29 cellular contexts compared by ENCODE assay signal in genomic region chr1:56771717-56772116, GRCh38. TPM values are rescaled to one million over a fixed set of nuclear protein-coding genes. Genes with fewer than 3 reads are reported as not detected.
"Had no signal": no experiment of that assay in that cellular context is flagged by ENCODE, and none has a peak within 500 bp of the region (broad histone marks: within the 10 kb centered on the region; RNA-seq: fewer than 3 reads in every experiment).

No MANE protein-coding gene starts in this region.

- ATAC-seq: natural killer cell; psoas muscle; right cardiac atrium; sciatic nerve; stimulated activated naive B cell treated with anti-CD40 and anti-IgM and Interleukin-4, amounts not matched to agents 10 μg/mL and 1 μg/mL and 100 μg/mL, for 72 hours had no signal

- DNase-seq: natural killer cell; occipital lobe; ovary; posterior cingulate gyrus; psoas muscle; right cardiac atrium; spleen; stimulated activated CD4-positive, alpha-beta T cell treated with anti-CD3 and anti-CD28 coated beads, Interleukin-12 subunit alpha, Interleukin-12 subunit beta, amount 100 ng/mL, for 4 hours; stimulated activated CD4-positive, alpha-beta T cell treated with anti-CD3 and anti-CD28 coated beads, Interleukin-1b, Interleukin-23, amount 100 ng/mL, for 48 hours; stimulated activated CD4-positive, alpha-beta T cell treated with anti-CD3 and anti-CD28 coated beads, Interleukin-4, amount 100 ng/mL, for 1 hour; stimulated activated CD4-positive, alpha-beta T cell treated with anti-CD3 and anti-CD28 coated beads, Interleukin-4, amount 100 ng/mL, for 4 hours; stimulated activated CD8-positive, alpha-beta memory T cell treated with anti-CD3 and anti-CD28 coated beads, Interleukin-4, amount 100 ng/mL, for 48 hours; stimulated activated naive B cell treated with anti-CD40 and anti-IgM and Interleukin-4, amounts not matched to agents 10 μg/mL and 1 μg/mL and 100 μg/mL, for 72 hours; stimulated activated naive CD4-positive, alpha-beta T cell treated with Interleukin-2 at 50 U/mL for 16 hours; stomach; thyroid gland; trophoblast cell; upper lobe of left lung had no signal

- H3K4me3 ChIP-seq: neural progenitor cell, ovary, psoas muscle, skin epidermis, smooth muscle cell, spleen, stomach, thoracic aorta, thyroid gland, tibial nerve, upper lobe of left lung, vagina had no signal

- H3K36me3 ChIP-seq: neural progenitor cell, ovary, spleen, stomach, thoracic aorta, thyroid gland, tibial nerve, upper lobe of left lung, vagina had no signal

- H3K27me3 ChIP-seq: neural progenitor cell, ovary, spleen, stomach, thyroid gland, tibial nerve, upper lobe of left lung, vagina had no signal

- H3K9me3 ChIP-seq: ovary, psoas muscle, spleen, stomach, thoracic aorta, thyroid gland, tibial nerve, upper lobe of left lung, vagina had no signal

- H3K4me2 ChIP-seq: neural progenitor cell, smooth muscle cell had no signal

- H3K79me2 ChIP-seq: parathyroid adenoma had no signal

- H2AFZ ChIP-seq: neural progenitor cell, parathyroid adenoma had no signal

- H3K27ac ChIP-seq: neural progenitor cell, ovary, parathyroid adenoma, psoas muscle, skin epidermis, spleen, stomach, thoracic aorta, thyroid gland, tibial nerve, upper lobe of left lung, vagina had no signal

- FAIRE-seq: urothelium cell line had no signal

- H3K4me1 ChIP-seq: parathyroid adenoma, psoas muscle, stomach, thyroid gland, tibial nerve, upper lobe of left lung, vagina had no signal

- H3K9ac ChIP-seq: neural progenitor cell, parathyroid adenoma had no signal

RNA-seq across cellular contexts. Expression of gene FYB2, which starts 47.5 kb away (rescaled TPM):
- total RNA-seq: natural killer cell, osteoblast, sciatic nerve, spleen, subcutaneous adipose tissue, thoracic aorta, tibial nerve, vagina had no signal
- polyA plus RNA-seq: spleen had no signal
